1 cellular context compared by ENCODE assay signal in the genomic region with DNA sequence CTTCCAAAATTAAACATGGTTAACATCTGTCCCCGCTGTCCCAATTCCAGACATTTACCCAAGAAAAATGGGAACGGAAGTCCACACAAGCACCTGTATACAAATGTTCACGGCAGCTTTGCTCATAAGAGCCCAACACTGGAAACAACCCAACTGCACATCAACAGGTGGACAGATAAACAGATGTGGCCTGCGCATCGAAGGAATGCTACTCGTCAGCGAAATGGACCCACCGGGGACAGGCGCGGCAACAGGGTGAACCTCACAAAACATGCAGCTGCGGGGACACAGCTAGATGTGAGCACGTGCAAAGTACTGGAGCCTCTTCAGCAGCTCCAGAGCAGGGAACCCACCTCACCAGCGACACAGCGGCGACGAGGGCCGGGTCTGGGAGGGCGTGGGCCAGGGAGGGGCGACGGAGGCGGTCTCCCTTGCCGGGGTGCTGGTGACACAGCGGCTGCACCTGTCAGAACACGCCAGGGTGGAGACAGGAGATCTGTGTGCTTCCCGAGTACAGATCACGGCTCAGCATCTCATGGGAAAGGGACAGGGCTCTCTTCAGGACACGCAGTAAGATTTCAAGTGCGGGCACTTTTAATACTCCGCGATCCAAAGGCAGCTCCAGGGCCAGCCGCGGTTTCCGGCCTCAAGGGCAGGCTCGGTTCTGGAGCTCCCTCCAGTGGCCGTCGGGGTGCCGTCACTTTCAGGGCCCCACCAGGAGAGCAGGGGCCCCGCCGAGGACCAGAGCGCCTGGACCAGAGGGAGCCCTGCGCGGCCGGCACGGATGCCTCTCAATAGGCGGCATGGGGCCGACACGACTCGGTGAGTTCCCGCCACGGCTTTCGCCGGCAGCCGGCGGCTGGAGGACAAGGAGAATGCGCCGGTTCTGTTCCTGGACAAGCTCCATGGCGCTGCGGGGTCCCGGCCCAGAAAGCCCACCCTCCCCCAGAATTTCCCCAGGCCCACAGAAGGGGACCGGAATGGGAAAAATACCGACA.
TF ChIP-seq lines count a peak whose summit lies in the region.

No MANE protein-coding gene starts in this region.

TF ChIP-seq in HEK293, 187 proteins besides CTCF, POLR2A, EP300 and RAD21 (continued from another document):
- TF ChIP-seq, protein P1, sequence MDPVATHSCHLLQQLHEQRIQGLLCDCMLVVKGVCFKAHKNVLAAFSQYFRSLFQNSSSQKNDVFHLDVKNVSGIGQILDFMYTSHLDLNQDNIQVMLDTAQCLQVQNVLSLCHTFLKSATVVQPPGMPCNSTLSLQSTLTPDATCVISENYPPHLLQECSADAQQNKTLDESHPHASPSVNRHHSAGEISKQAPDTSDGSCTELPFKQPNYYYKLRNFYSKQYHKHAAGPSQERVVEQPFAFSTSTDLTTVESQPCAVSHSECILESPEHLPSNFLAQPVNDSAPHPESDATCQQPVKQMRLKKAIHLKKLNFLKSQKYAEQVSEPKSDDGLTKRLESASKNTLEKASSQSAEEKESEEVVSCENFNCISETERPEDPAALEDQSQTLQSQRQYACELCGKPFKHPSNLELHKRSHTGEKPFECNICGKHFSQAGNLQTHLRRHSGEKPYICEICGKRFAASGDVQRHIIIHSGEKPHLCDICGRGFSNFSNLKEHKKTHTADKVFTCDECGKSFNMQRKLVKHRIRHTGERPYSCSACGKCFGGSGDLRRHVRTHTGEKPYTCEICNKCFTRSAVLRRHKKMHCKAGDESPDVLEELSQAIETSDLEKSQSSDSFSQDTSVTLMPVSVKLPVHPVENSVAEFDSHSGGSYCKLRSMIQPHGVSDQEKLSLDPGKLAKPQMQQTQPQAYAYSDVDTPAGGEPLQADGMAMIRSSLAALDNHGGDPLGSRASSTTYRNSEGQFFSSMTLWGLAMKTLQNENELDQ (tag by site-specific recombination; IDR thresholded peaks at IDR 0.05; ENCODE audit: low read depth), result no peak
- TF ChIP-seq SCRT1 (tag by site-specific recombination; IDR thresholded peaks at IDR 0.05; ENCODE audit: borderline replicate concordance) (no peak; the same call in 1 of the 2 replicates), ZNF157 (tag by site-specific recombination; IDR thresholded peaks at IDR 0.05) (no peak), ZNF175 (tag by site-specific recombination; IDR thresholded peaks at IDR 0.05) (no peak), SCRT2 (tag by site-specific recombination; IDR thresholded peaks at IDR 0.05) (peak; percentile 67), SP7 (tag by site-specific recombination; IDR thresholded peaks at IDR 0.05) (0 out of 2 replicates have a peak, but pooled peaks have one; percentile 22), ZFHX2 (tag by site-specific recombination; conservative IDR thresholded peaks at IDR 0.05) (no peak), KLF7 (tag by site-specific recombination; IDR thresholded peaks at IDR 0.05; ENCODE audit: borderline replicate concordance) (no peak), ZNF555 (tag by site-specific recombination; conservative IDR thresholded peaks at IDR 0.05) (no peak), ZNF600 (tag by site-specific recombination; IDR thresholded peaks at IDR 0.05) (no peak), ZFP37 (tag by site-specific recombination; IDR thresholded peaks at IDR 0.05) (no peak), ZNF660 (tag by site-specific recombination; IDR thresholded peaks at IDR 0.05) (peak; percentile 51; the same call in 1 of the 2 replicates), YY2 (tag by site-specific recombination; IDR thresholded peaks at IDR 0.05) (no peak), ZNF391 (tag by site-specific recombination; IDR thresholded peaks at IDR 0.05; ENCODE audit: borderline replicate concordance, low read depth) (no peak)
- TF ChIP-seq, protein P2, sequence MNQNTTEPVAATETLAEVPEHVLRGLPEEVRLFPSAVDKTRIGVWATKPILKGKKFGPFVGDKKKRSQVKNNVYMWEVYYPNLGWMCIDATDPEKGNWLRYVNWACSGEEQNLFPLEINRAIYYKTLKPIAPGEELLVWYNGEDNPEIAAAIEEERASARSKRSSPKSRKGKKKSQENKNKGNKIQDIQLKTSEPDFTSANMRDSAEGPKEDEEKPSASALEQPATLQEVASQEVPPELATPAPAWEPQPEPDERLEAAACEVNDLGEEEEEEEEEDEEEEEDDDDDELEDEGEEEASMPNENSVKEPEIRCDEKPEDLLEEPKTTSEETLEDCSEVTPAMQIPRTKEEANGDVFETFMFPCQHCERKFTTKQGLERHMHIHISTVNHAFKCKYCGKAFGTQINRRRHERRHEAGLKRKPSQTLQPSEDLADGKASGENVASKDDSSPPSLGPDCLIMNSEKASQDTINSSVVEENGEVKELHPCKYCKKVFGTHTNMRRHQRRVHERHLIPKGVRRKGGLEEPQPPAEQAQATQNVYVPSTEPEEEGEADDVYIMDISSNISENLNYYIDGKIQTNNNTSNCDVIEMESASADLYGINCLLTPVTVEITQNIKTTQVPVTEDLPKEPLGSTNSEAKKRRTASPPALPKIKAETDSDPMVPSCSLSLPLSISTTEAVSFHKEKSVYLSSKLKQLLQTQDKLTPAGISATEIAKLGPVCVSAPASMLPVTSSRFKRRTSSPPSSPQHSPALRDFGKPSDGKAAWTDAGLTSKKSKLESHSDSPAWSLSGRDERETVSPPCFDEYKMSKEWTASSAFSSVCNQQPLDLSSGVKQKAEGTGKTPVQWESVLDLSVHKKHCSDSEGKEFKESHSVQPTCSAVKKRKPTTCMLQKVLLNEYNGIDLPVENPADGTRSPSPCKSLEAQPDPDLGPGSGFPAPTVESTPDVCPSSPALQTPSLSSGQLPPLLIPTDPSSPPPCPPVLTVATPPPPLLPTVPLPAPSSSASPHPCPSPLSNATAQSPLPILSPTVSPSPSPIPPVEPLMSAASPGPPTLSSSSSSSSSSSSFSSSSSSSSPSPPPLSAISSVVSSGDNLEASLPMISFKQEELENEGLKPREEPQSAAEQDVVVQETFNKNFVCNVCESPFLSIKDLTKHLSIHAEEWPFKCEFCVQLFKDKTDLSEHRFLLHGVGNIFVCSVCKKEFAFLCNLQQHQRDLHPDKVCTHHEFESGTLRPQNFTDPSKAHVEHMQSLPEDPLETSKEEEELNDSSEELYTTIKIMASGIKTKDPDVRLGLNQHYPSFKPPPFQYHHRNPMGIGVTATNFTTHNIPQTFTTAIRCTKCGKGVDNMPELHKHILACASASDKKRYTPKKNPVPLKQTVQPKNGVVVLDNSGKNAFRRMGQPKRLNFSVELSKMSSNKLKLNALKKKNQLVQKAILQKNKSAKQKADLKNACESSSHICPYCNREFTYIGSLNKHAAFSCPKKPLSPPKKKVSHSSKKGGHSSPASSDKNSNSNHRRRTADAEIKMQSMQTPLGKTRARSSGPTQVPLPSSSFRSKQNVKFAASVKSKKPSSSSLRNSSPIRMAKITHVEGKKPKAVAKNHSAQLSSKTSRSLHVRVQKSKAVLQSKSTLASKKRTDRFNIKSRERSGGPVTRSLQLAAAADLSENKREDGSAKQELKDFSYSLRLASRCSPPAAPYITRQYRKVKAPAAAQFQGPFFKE (tag by site-specific recombination; IDR thresholded peaks at IDR 0.05; ENCODE audit: borderline replicate concordance), result no peak
- TF ChIP-seq, protein P3, sequence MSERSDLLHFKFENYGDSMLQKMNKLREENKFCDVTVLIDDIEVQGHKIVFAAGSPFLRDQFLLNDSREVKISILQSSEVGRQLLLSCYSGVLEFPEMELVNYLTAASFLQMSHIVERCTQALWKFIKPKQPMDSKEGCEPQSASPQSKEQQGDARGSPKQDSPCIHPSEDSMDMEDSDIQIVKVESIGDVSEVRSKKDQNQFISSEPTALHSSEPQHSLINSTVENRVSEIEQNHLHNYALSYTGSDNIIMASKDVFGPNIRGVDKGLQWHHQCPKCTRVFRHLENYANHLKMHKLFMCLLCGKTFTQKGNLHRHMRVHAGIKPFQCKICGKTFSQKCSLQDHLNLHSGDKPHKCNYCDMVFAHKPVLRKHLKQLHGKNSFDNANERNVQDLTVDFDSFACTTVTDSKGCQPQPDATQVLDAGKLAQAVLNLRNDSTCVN (tag by site-specific recombination; optimal IDR thresholded peaks at IDR 0.05), result peak; percentile 21
- TF ChIP-seq, protein P4, sequence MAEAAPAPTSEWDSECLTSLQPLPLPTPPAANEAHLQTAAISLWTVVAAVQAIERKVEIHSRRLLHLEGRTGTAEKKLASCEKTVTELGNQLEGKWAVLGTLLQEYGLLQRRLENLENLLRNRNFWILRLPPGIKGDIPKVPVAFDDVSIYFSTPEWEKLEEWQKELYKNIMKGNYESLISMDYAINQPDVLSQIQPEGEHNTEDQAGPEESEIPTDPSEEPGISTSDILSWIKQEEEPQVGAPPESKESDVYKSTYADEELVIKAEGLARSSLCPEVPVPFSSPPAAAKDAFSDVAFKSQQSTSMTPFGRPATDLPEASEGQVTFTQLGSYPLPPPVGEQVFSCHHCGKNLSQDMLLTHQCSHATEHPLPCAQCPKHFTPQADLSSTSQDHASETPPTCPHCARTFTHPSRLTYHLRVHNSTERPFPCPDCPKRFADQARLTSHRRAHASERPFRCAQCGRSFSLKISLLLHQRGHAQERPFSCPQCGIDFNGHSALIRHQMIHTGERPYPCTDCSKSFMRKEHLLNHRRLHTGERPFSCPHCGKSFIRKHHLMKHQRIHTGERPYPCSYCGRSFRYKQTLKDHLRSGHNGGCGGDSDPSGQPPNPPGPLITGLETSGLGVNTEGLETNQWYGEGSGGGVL (tag by site-specific recombination; IDR thresholded peaks at IDR 0.05), result no peak
TF ChIP-seq in HEK293: peak in this region for 17.
